ENCODE assay signal across 21 cellular contexts in genomic region chr9:124355941-124356744, GRCh38. TPM values are rescaled to one million over a fixed set of nuclear protein-coding genes. Genes with fewer than 3 reads are reported as not detected.
A peak's percentile ranks its signal among the peaks of the same experiment; 100 is the strongest.
DNase-seq lines count a peak whose midpoint lies in the region; ATAC-seq, FAIRE-seq and TF ChIP-seq lines count a peak whose summit lies in the region.
"Had no signal": no experiment of that assay in that cellular context is flagged by ENCODE, and none has a peak within 500 bp of the region (broad histone marks: within the 10 kb centered on the region; RNA-seq: fewer than 3 reads in every experiment).

No MANE protein-coding gene starts in this region.

- H3K27ac Mint-ChIP-seq in activated CD8-positive, alpha-beta memory T cell treated with anti-CD3 and anti-CD28 coated beads, Interleukin-2, amount 10 ng/mL, durations not matched to agents 7 days and 5 days = peak overlapping the region; percentile 34
- H3K27ac Mint-ChIP-seq in stimulated activated memory B cell treated with anti-CD40 and anti-IgM and Interleukin-4, amounts not matched to agents 10 μg/mL and 1 μg/mL and 100 μg/mL, for 72 hours = peak overlapping the region; percentile 78

- H3K9me3 Mint-ChIP-seq in activated CD8-positive, alpha-beta memory T cell treated with anti-CD3 and anti-CD28 coated beads, Interleukin-2, amount 10 ng/mL, durations not matched to agents 7 days and 5 days (ENCODE audit: low read depth) = no peaks in the 10 kb centered on the region
- no peaks in the 10 kb centered on the region for H3K9me3 Mint-ChIP-seq in stimulated activated memory B cell treated with anti-CD40 and anti-IgM and Interleukin-4, amounts not matched to agents 10 μg/mL and 1 μg/mL and 100 μg/mL, for 72 hours

- H3K36me3 Mint-ChIP-seq in activated CD8-positive, alpha-beta memory T cell treated with anti-CD3 and anti-CD28 coated beads, Interleukin-2, amount 10 ng/mL, durations not matched to agents 7 days and 5 days = peaks cover 8% of the 10 kb centered on the region
- H3K36me3 Mint-ChIP-seq in stimulated activated memory B cell treated with anti-CD40 and anti-IgM and Interleukin-4, amounts not matched to agents 10 μg/mL and 1 μg/mL and 100 μg/mL, for 72 hours = peaks cover 46% of the 10 kb centered on the region

- peak overlapping the region; percentile 42 for H3K27ac ChIP-seq in RWPE1
- H3K27ac ChIP-seq: parathyroid adenoma, upper lobe of left lung had no signal

- H3K4me1 Mint-ChIP-seq in activated CD8-positive, alpha-beta memory T cell treated with anti-CD3 and anti-CD28 coated beads, Interleukin-2, amount 10 ng/mL, durations not matched to agents 7 days and 5 days = peaks cover 32% of the 10 kb centered on the region
- peaks cover 32% of the 10 kb centered on the region for H3K4me1 Mint-ChIP-seq in stimulated activated memory B cell treated with anti-CD40 and anti-IgM and Interleukin-4, amounts not matched to agents 10 μg/mL and 1 μg/mL and 100 μg/mL, for 72 hours

- in situ Hi-C loops in GM13977 (cut with MboI; ENCODE audit: low pct_unique_long_range_greater_than_20kb, low sequenced_read_pairs, unreplicated experiment) = no loop called here

- no peak overlapping the region for H3K4me3 ChIP-seq in fibroblast of mammary gland (ENCODE audit: control insufficient read depth, low read depth, low read length)
- H3K4me3 ChIP-seq: MG63, upper lobe of left lung had no signal

- no peak for DNase-seq in activated CD8-positive, alpha-beta memory T cell treated with anti-CD3 and anti-CD28 coated beads, Interleukin-2, amount 10 ng/mL, durations not matched to agents 7 days and 5 days
- no peak for DNase-seq in activated CD8-positive, alpha-beta memory T cell treated with anti-CD3 and anti-CD28 coated beads, Interleukin-2, amount 50 U/mL, for 4 hours
- no peak for DNase-seq in RWPE1 (ENCODE audit: low spot score)
- DNase-seq in fibroblast of mammary gland (ENCODE audit: low read depth) = peak; percentile 22
- DNase-seq in GM13977 (ENCODE audit: low spot score) = no peak
- no peak for DNase-seq in D721Med (ENCODE audit: insufficient read length, low spot score)
- DNase-seq: activated CD4-positive, CD25-positive, alpha-beta regulatory T cell; activated CD8-positive, alpha-beta memory T cell treated with anti-CD3 and anti-CD28 coated beads, Interleukin-2, amount 50 U/mL, for 48 hours; activated naive CD4-positive, alpha-beta T cell treated with anti-CD3 and anti-CD28 coated beads, Interleukin-2, amount 50 U/mL, for 16 hours; hippocampal formation; left colon; MG63; NCI-H1694 treated with DMSO at 0.1 percent for 48 hours; Right ventricle myocardium superior; T-helper 1 cell had no signal

- FAIRE-seq in D721Med (lab: Jason Lieb, UNC) = no peak
- FAIRE-seq: A204.1, H1 had no signal

- H3K4me3 Mint-ChIP-seq in activated CD8-positive, alpha-beta memory T cell treated with anti-CD3 and anti-CD28 coated beads, Interleukin-2, amount 10 ng/mL, durations not matched to agents 7 days and 5 days = peak overlapping the region; percentile 33
- H3K4me3 Mint-ChIP-seq in stimulated activated memory B cell treated with anti-CD40 and anti-IgM and Interleukin-4, amounts not matched to agents 10 μg/mL and 1 μg/mL and 100 μg/mL, for 72 hours = no peak overlapping the region

- no peak for TF ChIP-seq CTCF in RWPE1 (conservative IDR thresholded peaks at IDR 0.05; ENCODE audit: low read depth)
- no peak for TF ChIP-seq CTCF in fibroblast of mammary gland (conservative IDR thresholded peaks at IDR 0.05; ENCODE audit: control insufficient read depth, insufficient read depth, low read depth, low read length)
- no peak for TF ChIP-seq CTCF in GM13977 (IDR thresholded peaks at IDR 0.05; ENCODE audit: extremely low read depth, insufficient read depth, missing control alignments)
- TF ChIP-seq CTCF in D721Med (IDR thresholded peaks at IDR 0.05; ENCODE audit: insufficient read depth, missing control alignments) = no peak

- CTCF ChIA-PET in activated CD8-positive, alpha-beta memory T cell treated with anti-CD3 and anti-CD28 coated beads, Interleukin-2, amount 10 ng/mL, durations not matched to agents 7 days and 5 days (lab: Charles Lee) = interaction anchor here (0.8 kb wide), 1 partner anchor 21 kb away, joined by 3 read pairs; no protein-coding TSS in a partner anchor
- CTCF ChIA-PET in RWPE1 (lab: Yijun Ruan, JAX) = interaction anchor here (0.5 kb wide), 1 partner anchor 813 kb away, joined by 5 read pairs; no protein-coding TSS in a partner anchor

- no peaks in the 10 kb centered on the region for H3K27me3 Mint-ChIP-seq in activated CD8-positive, alpha-beta memory T cell treated with anti-CD3 and anti-CD28 coated beads, Interleukin-2, amount 10 ng/mL, durations not matched to agents 7 days and 5 days
- no peaks in the 10 kb centered on the region for H3K27me3 Mint-ChIP-seq in stimulated activated memory B cell treated with anti-CD40 and anti-IgM and Interleukin-4, amounts not matched to agents 10 μg/mL and 1 μg/mL and 100 μg/mL, for 72 hours

- ATAC-seq in activated CD8-positive, alpha-beta memory T cell treated with anti-CD3 and anti-CD28 coated beads, Interleukin-2, amount 10 ng/mL, durations not matched to agents 7 days and 5 days = no peak
- ATAC-seq in stimulated activated memory B cell treated with anti-CD40 and anti-IgM and Interleukin-4, amounts not matched to agents 10 μg/mL and 1 μg/mL and 100 μg/mL, for 72 hours = no peak
- ATAC-seq in HG02981 (IDR thresholded peaks at IDR 0.05; ENCODE audit: unreplicated experiment) = no peak
- ATAC-seq: left colon had no signal

- POLR2A ChIA-PET in RWPE1 (lab: Yijun Ruan, JAX; ENCODE audit: low non-redundant PET) = no interaction called here

RNA-seq across cellular contexts. Expression of gene PSMB7, which starts 59.1 kb away (rescaled TPM):
- total RNA-seq in activated CD8-positive, alpha-beta memory T cell treated with anti-CD3 and anti-CD28 coated beads, Interleukin-2, amount 10 ng/mL, durations not matched to agents 7 days and 5 days = 100 to 1,000 TPM; 124 to 142 TPM
